1 cellular context compared by ENCODE assay signal in the genomic region with DNA sequence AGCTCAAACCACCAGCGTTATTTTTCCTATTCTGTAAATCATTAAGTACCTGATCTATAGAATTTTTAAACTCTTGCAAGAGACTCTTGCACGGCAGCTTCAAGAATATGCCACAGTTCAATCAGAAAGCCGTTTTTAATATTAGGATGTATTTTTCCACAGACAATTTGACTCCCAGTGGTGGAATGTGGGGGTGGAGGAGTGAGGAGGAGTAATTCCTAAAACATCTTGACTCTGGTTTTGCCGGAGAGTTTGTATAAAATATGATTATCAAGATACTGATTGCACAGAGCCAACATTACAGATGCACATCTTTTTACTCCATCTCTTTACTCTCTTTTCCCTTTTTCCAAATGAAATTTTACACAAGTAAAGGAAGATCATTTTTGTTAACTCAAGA.
TF ChIP-seq lines count a peak whose summit lies in the region.

No MANE protein-coding gene starts in this region.

TF ChIP-seq in IMR-90, 13 proteins besides CTCF, POLR2A, EP300 and RAD21 (continued from another document):
- TF ChIP-seq, protein P1, sequence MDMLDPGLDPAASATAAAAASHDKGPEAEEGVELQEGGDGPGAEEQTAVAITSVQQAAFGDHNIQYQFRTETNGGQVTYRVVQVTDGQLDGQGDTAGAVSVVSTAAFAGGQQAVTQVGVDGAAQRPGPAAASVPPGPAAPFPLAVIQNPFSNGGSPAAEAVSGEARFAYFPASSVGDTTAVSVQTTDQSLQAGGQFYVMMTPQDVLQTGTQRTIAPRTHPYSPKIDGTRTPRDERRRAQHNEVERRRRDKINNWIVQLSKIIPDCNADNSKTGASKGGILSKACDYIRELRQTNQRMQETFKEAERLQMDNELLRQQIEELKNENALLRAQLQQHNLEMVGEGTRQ (IDR thresholded peaks at IDR 0.05; ENCODE audit: low read depth, low read length) = no peak
- no peak for TF ChIP-seq NFE2L2 (IDR thresholded peaks at IDR 0.05; ENCODE audit: low read depth, low read length)
- no peak for TF ChIP-seq FOS (IDR thresholded peaks at IDR 0.05; ENCODE audit: low read depth, low read length)
- TF ChIP-seq MAZ (IDR thresholded peaks at IDR 0.05; ENCODE audit: borderline replicate concordance, low read depth, low read length) = no peak
- TF ChIP-seq CEBPB (IDR thresholded peaks at IDR 0.05; ENCODE audit: low read depth, low read length) = no peak
- TF ChIP-seq RCOR1 (IDR thresholded peaks at IDR 0.05; ENCODE audit: insufficient replicate concordance, low read length) = no peak
- no peak for TF ChIP-seq BHLHE40 (IDR thresholded peaks at IDR 0.05; ENCODE audit: low read depth, low read length)
- TF ChIP-seq MXI1 (IDR thresholded peaks at IDR 0.05; ENCODE audit: borderline replicate concordance, low read depth, low read length) = no peak
- no peak for TF ChIP-seq CHD1 (IDR thresholded peaks at IDR 0.05; ENCODE audit: low read depth, low read length)
